ENCODE assay signal across 8 cellular contexts in the genomic region with DNA sequence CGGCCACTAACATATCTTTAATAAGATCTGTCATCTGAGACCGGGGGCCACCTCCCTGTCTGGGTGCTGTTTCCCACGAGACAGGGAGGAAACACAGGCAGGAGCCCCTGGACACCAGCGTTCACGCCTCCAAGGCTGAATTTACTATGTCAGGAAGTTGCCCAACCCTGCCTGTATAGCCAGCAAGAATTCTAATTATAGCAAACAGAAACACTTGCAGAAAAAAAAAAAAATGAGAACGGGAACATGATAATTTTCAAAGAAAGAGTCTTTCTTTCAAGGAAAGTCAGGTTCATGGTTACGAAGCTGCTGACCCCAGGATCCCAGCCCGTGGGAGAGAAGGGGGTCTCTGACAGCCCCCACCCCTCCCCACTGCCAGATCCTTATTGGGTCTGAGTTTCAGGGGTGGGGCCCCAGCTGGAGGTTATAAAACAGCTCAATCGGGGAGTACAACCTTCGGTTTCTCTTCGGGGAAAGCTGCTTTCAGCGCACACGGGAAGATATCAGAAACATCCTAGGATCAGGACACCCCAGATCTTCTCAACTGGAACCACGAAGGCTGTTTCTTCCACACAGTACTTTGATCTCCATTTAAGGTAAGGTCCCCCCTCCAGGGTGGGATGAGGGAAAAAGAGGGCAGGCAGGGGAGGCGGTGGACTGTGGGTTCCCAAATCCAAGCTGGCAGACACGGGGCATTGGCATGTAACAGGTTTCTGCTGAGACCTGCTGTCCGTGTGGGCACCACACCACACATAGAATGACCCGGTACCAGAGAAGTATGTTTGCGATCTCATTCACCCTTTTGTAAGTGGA. TPM values are rescaled to one million over a fixed set of nuclear protein-coding genes. Genes with fewer than 3 reads are reported as not detected.
DNase-seq lines count a peak whose midpoint lies in the region; ATAC-seq and TF ChIP-seq lines count a peak whose summit lies in the region.

A gene (plus strand): TSS at position 455 of the 813 bp plus-strand sequence. CDS start 4,981 bp downstream, outside the sequence.

- H3K36me3 ChIP-seq in osteoblast (ENCODE audit: insufficient read depth, low read length) = no peaks in the 10 kb centered on the region

- H4K20me1 ChIP-seq in osteoblast (ENCODE audit: insufficient read depth, low read length) = no peaks in the 10 kb centered on the region

- H3K79me2 ChIP-seq in osteoblast (ENCODE audit: insufficient read depth, low read length) = no peaks in the 10 kb centered on the region

- peaks cover 2% of the 10 kb centered on the region for H3K4me1 ChIP-seq in osteoblast (ENCODE audit: insufficient read depth, low read length)

- no peaks in the 10 kb centered on the region for H3K27me3 ChIP-seq in osteoblast (ENCODE audit: insufficient read depth, low read length)

- ATAC-seq in GM21576 (IDR thresholded peaks at IDR 0.05; ENCODE audit: unreplicated experiment) = peak; percentile 57

- no peak for TF ChIP-seq CTCF in osteoblast (IDR thresholded peaks at IDR 0.05; ENCODE audit: extremely low read depth, low read depth, low read length)

- peaks cover 3% of the 10 kb centered on the region for H3K9me3 ChIP-seq in osteoblast (ENCODE audit: low read depth, low read length)

- peak; percentile 13 for DNase-seq in EL
- peak; percentile 79 for DNase-seq in OCI-M1 (lab: John Stamatoyannopoulos, UW)
- no peak for DNase-seq in erythroblast (lab: John Stamatoyannopoulos, UW)
- peak; percentile 87 for DNase-seq in osteoblast (ENCODE audit: insufficient read length, low spot score, missing footprints)
- no peak for DNase-seq in NCI-H2171 treated with DMSO at 0.1 percent for 48 hours (lab: John Stamatoyannopoulos, UW)
- no peak for DNase-seq in DMS79 treated with DMSO at 0.1 percent for 48 hours (lab: John Stamatoyannopoulos, UW)
- DNase-seq in activated CD4-positive, CD25-positive, alpha-beta regulatory T cell (lab: John Stamatoyannopoulos, UW) = no peak

- TF ChIP-seq POLR2A in erythroblast (IDR thresholded peaks at IDR 0.05; ENCODE audit: low read length) = peak; percentile 17

- peak within 1 kb of the TSS; percentile 84 for H2AFZ ChIP-seq in osteoblast (ENCODE audit: low read length)

- no peak within 1 kb of the TSS for H3K27ac ChIP-seq in osteoblast (ENCODE audit: low read depth, low read length)

- peak within 1 kb of the TSS; percentile 68 for H3K4me3 ChIP-seq in osteoblast (ENCODE audit: insufficient read depth, low read length)

- peak within 1 kb of the TSS; percentile 84 for H3K4me2 ChIP-seq in osteoblast (ENCODE audit: insufficient read depth, low read length)

RNA-seq across cellular contexts. Expression of the gene that starts here (rescaled TPM):
- 0.72 and 0.88 TPM in 2 replicates for total RNA-seq in osteoblast

Comparison
In these comparisons a context has a peak if more than half of its experiments do, and no peak if none do; other contexts are left out.
1. Peak in DNase-seq, H3K4me3 ChIP-seq and H3K4me2 ChIP-seq in osteoblast; RNA of the gene not detected or under 1 TPM.
2. DNase-seq: peak in EL (single experiment) and OCI-M1 (single experiment); none in erythroblast (0 of 2), NCI-H2171 treated with DMSO at 0.1 percent for 48 hours (single experiment), DMS79 treated with DMSO at 0.1 percent for 48 hours (single experiment) and activated CD4-positive, CD25-positive, alpha-beta regulatory T cell (0 of 4).